ENCODE assay signal across 11 cellular contexts in the genomic region with DNA sequence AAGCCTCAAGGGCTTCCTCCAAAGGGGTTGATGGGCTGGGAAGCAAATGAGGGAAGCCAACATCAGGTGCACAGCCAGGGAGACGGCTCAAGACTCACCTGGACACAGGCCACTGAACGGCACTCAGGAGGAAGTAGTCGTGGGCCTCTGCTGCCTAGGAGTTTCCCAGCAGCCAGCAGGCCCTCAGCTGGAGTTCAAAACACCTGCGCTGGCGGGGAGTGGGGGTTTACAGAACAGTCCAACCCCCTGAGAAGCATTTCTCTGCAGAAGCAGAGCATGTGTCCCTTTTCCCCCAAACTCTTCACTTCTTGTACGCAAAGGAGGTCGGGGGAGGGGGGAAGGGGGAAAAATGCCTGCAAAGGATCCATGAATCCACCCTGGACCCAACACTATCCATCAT. TPM values are rescaled to one million over a fixed set of nuclear protein-coding genes. Genes with fewer than 3 reads are reported as not detected.
DNase-seq lines count a peak whose midpoint lies in the region; ATAC-seq and TF ChIP-seq lines count a peak whose summit lies in the region.
"Had no signal": no experiment of that assay in that cellular context is flagged by ENCODE, and none has a peak within 500 bp of the region (broad histone marks: within the 10 kb centered on the region; RNA-seq: fewer than 3 reads in every experiment).

No MANE protein-coding gene starts in this region.

- no peaks in the 10 kb centered on the region for H3K9me3 Mint-ChIP-seq in activated T-helper 17 cell treated with anti-CD3 and anti-CD28 coated beads, Interleukin-2, amount 50 U/mL, for 72 hours

- ATAC-seq in heart right ventricle, result no peak
- no peak for ATAC-seq in activated T-helper 17 cell treated with anti-CD3 and anti-CD28 coated beads, Interleukin-2, amount 50 U/mL, for 72 hours (replicated peaks)
- no peak for ATAC-seq in HG02642 (IDR thresholded peaks at IDR 0.05; ENCODE audit: poor library complexity, unreplicated experiment)
- ATAC-seq: left lung had no signal

- no peak for TF ChIP-seq POLR2A in transverse colon (IDR thresholded peaks at IDR 0.05)

- H3K4me1 ChIP-seq in right atrium auricular region (peaks cover 0 to 26% of the 10 kb centered on the region in 2 donors), heart right ventricle (peaks cover 0 to 20% (median 10%) of the 10 kb centered on the region in 9 donors), transverse colon (peaks cover 5 to 27% (median 19%) of the 10 kb centered on the region in 4 donors)

- H3K27me3 ChIP-seq in right atrium auricular region (no peaks in the 10 kb centered on the region), heart right ventricle (peaks cover 0 to 79% (median 63%) of the 10 kb centered on the region in 7 donors), transverse colon (peaks cover 4% of the 10 kb centered on the region), H7 (ENCODE audit: control insufficient read depth, insufficient read depth, low read length) (peaks cover 13% of the 10 kb centered on the region)

- H3K36me3 Mint-ChIP-seq in activated T-helper 17 cell treated with anti-CD3 and anti-CD28 coated beads, Interleukin-2, amount 50 U/mL, for 72 hours (ENCODE audit: low read depth), result no peaks in the 10 kb centered on the region

- DNase-seq in right atrium auricular region (ENCODE audit: low spot score) (no peak), heart right ventricle (no peak), medulla oblongata (ENCODE audit: extremely low spot score) (peak; percentile 50), transverse colon (no peak), H7 (no peak), superior temporal gyrus (ENCODE audit: extremely low spot score) (no peak)
- DNase-seq: effector CD4-positive, alpha-beta T cell; NCI-H524 had no signal

- H3K9me3 ChIP-seq in right atrium auricular region (no peaks in the 10 kb centered on the region), heart right ventricle (no peaks in the 10 kb centered on the region), transverse colon (no peaks in the 10 kb centered on the region)
- H3K9me3 ChIP-seq: left lung had no signal

- H3K36me3 ChIP-seq in right atrium auricular region (no peaks in the 10 kb centered on the region), heart right ventricle (no peaks in the 10 kb centered on the region), transverse colon (no peaks in the 10 kb centered on the region), H7 (replicated peaks; ENCODE audit: control insufficient read depth, insufficient read depth, low read length) (no peaks in the 10 kb centered on the region)
- H3K36me3 ChIP-seq: left lung had no signal

- TF ChIP-seq EP300 in transverse colon (IDR thresholded peaks at IDR 0.05; ENCODE audit: low read depth), result no peak

- peak overlapping the region; percentile 56 to 82 for H3K27ac ChIP-seq in right atrium auricular region
- H3K27ac ChIP-seq in heart right ventricle, result no peak overlapping the region
- H3K27ac ChIP-seq in transverse colon, result peak overlapping the region; percentile 74 to 89 (median 82)
- H3K27ac ChIP-seq: left lung had no signal

- TF ChIP-seq CTCF in right atrium auricular region (IDR thresholded peaks at IDR 0.05) (no peak), heart right ventricle (IDR thresholded peaks at IDR 0.05) (no peak), transverse colon (IDR thresholded peaks at IDR 0.05) (no peak)

- in situ Hi-C loops in transverse colon (cut with MboI; ENCODE audit: low pct_ligation_motif_present in 1 of 4, low pct_unique_long_range_greater_than_20kb in 1 of 4, low sequenced_read_pairs in 3 of 4), result loop anchor here in 1 of 4 donors (10.0 kb wide), 1 partner anchor 98 kb away; no protein-coding TSS in a partner anchor

- no peak overlapping the region for H3K27ac Mint-ChIP-seq in activated T-helper 17 cell treated with anti-CD3 and anti-CD28 coated beads, Interleukin-2, amount 50 U/mL, for 72 hours

- 70 to 78% methylated on average over 7 of the region's 7 CpGs for WGBS in heart right ventricle, 2 donors
- WGBS in transverse colon (ENCODE audit: low coverage in 1 of 2), 2 donors, result 34% methylated on average over 7 of the region's 7 CpGs; no CpG with 5 or more reads in 1 of the 2 donors

- no peaks in the 10 kb centered on the region for H3K27me3 Mint-ChIP-seq in activated T-helper 17 cell treated with anti-CD3 and anti-CD28 coated beads, Interleukin-2, amount 50 U/mL, for 72 hours

- peak overlapping the region; percentile 75 for H3K4me3 Mint-ChIP-seq in activated T-helper 17 cell treated with anti-CD3 and anti-CD28 coated beads, Interleukin-2, amount 50 U/mL, for 72 hours

- no peaks in the 10 kb centered on the region for H3K4me1 Mint-ChIP-seq in activated T-helper 17 cell treated with anti-CD3 and anti-CD28 coated beads, Interleukin-2, amount 50 U/mL, for 72 hours

- no peak overlapping the region for H3K4me3 ChIP-seq in right atrium auricular region
- no peak overlapping the region for H3K4me3 ChIP-seq in heart right ventricle
- H3K4me3 ChIP-seq in transverse colon, result peak overlapping the region in 1 of 4 donors; percentile 6
- no peak overlapping the region for H3K4me3 ChIP-seq in H7 (ENCODE audit: insufficient read depth, low read depth, low read length)
- H3K4me3 ChIP-seq: left lung had no signal

- intact Hi-C loops in heart right ventricle (cut with DNase I) (no loop called here), transverse colon (cut with DNase I; ENCODE audit: low total_unique reads) (loop anchor here (10.0 kb wide), 1 partner anchor 82 kb away; a partner anchor contains a TSS)

RNA-seq across cellular contexts. Expression of a gene that starts 2.3 kb away (rescaled TPM):
- 1 to 10 TPM; 2.6 to 8.2 TPM for total RNA-seq in right atrium auricular region
- total RNA-seq in heart right ventricle, result 1 to 10 TPM in 1 of 10 donors, under 1 TPM in 8, not detected in 1; 0.13 to 1.3 (median 0.51) TPM
- under 1 TPM; 0.58 to 0.59 TPM for polyA plus RNA-seq in heart right ventricle
- total RNA-seq in activated T-helper 17 cell treated with anti-CD3 and anti-CD28 coated beads, Interleukin-2, amount 50 U/mL, for 72 hours, result 10 to 100 TPM in 1 of 2 donors, 1 to 10 TPM in 1; 4.0 to 29.1 TPM
- 10 to 100 TPM in 2 of 4 donors, 1 to 10 TPM in 2; 5.4 to 23.6 (median 8.5) TPM for total RNA-seq in transverse colon
- 4.4 and 10.6 TPM in 2 replicates for total RNA-seq in H7 (2014; rRNA removed; shearing (Covaris generic))

Comparison
In these comparisons a context has a peak if more than half of its experiments do, and no peak if none do; other contexts are left out.
1. H3K27ac ChIP-seq: peak in right atrium auricular region (2 of 2) and transverse colon (4 of 4); none in heart right ventricle (0 of 10).